27 cellular contexts compared by ENCODE assay signal in the genomic region with DNA sequence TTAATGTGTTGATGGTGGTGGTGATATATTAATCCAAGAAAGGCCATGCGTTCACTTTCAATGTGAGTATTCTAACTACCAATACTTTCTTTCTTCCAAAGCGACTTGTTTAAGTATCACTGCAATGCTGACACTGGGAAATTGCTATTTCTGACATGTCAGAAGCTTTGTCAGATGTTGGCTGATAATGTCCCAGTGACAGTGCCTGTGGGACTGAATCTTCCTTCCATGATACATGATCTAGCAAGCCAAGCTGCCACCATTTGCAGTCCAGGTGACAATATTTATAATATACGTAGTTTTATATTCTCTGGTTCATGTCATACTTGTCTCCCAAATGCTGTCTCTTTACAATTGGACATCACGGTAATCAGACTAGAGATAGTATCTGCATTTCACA. TPM values are rescaled to one million over a fixed set of nuclear protein-coding genes. Genes with fewer than 3 reads are reported as not detected.
A peak's percentile ranks its signal among the peaks of the same experiment; 100 is the strongest.
DNase-seq lines count a peak whose midpoint lies in the region; ATAC-seq, FAIRE-seq and TF ChIP-seq lines count a peak whose summit lies in the region.
"Had no signal": no experiment of that assay in that cellular context is flagged by ENCODE, and none has a peak within 500 bp of the region (broad histone marks: within the 10 kb centered on the region; RNA-seq: fewer than 3 reads in every experiment).

No MANE protein-coding gene starts in this region.

- WGBS in A549 (ENCODE audit: missing lambda C conversion rate): 92% methylated on average over 4 of the region's 4 CpGs
- no CpG with 5 or more reads among the region's 4 CpGs for WGBS in trophoblast cell (ENCODE audit: extremely low coverage, insufficient coverage, insufficient read length)

- no peak overlapping the region for H3K23ac ChIP-seq in trophoblast cell (ENCODE audit: low read length)

- H3K9ac ChIP-seq in neural cell (ENCODE audit: low read length) (no peak overlapping the region), trophoblast cell (ENCODE audit: low read length) (no peak overlapping the region)
- H3K9ac ChIP-seq: BLaER1 had no signal

- no peak overlapping the region for H4K91ac ChIP-seq in trophoblast cell (ENCODE audit: low read depth, low read length)

- no peak for TF ChIP-seq CTCF in A549 (IDR thresholded peaks at IDR 0.05)
- no peak for TF ChIP-seq CTCF in neural cell (IDR thresholded peaks at IDR 0.05; ENCODE audit: poor library complexity, severe bottlenecking)
- no peak for TF ChIP-seq CTCF in foreskin keratinocyte (conservative IDR thresholded peaks at IDR 0.05)

- no peak overlapping the region for H2BK120ac ChIP-seq in trophoblast cell (ENCODE audit: insufficient read depth, low read length, poor library complexity)

- no peaks in the 10 kb centered on the region for H3K9me2 ChIP-seq in neural cell (ENCODE audit: insufficient read depth, low read length)

- no peak overlapping the region for H2BK12ac ChIP-seq in trophoblast cell (ENCODE audit: low read length)

- ATAC-seq in A549: no peak
- ATAC-seq in GM18517 (IDR thresholded peaks at IDR 0.05; ENCODE audit: unreplicated experiment): no peak
- ATAC-seq in foreskin keratinocyte: no peak
- ATAC-seq: GM12878 had no signal

- no peak for TF ChIP-seq POLR2A in A549 (IDR thresholded peaks at IDR 0.05; ENCODE audit: low read length)

- peak; percentile 46 for FAIRE-seq in A549 (lab: Jason Lieb, UNC)
- FAIRE-seq: GM12878, GM12892, GM18507, GM19239 had no signal

- no peak overlapping the region for H2BK5ac ChIP-seq in trophoblast cell (ENCODE audit: low read depth, low read length, poor library complexity)

- no peaks in the 10 kb centered on the region for H3K9me3 ChIP-seq in A549
- H3K9me3 ChIP-seq in neural cell (ENCODE audit: low read length): no peaks in the 10 kb centered on the region
- no peaks in the 10 kb centered on the region for H3K9me3 ChIP-seq in trophoblast cell (ENCODE audit: insufficient read depth, low read depth, low read length)
- H3K9me3 ChIP-seq: BE2C, BLaER1 had no signal

- H3K4me3 ChIP-seq in A549 (no peak overlapping the region), neural cell (ENCODE audit: low read length) (no peak overlapping the region), trophoblast cell (ENCODE audit: low read depth, low read length) (no peak overlapping the region)
- H3K4me3 ChIP-seq: BLaER1, GM12878 had no signal

- H3K4ac ChIP-seq in trophoblast cell (ENCODE audit: low read depth, low read length): no peak overlapping the region

- H3K14ac ChIP-seq in trophoblast cell (ENCODE audit: low read length): no peak overlapping the region

- H3K36me3 Mint-ChIP-seq in activated T-helper 1 cell treated with anti-CD3 and anti-CD28 coated beads, Interleukin-12 subunit alpha, Interleukin-12 subunit beta, Interleukin-2, Interleukin-4 antibody, amounts not matched to agents 30 ng/mL and 10 ng/mL and 1 ng/mL, durations not matched to agents 14 hours and 24 hours and 36 hours (ENCODE audit: low read depth): peaks cover 29% of the 10 kb centered on the region

- H3K9me3 Mint-ChIP-seq in activated T-helper 1 cell treated with anti-CD3 and anti-CD28 coated beads, Interleukin-12 subunit alpha, Interleukin-12 subunit beta, Interleukin-2, Interleukin-4 antibody, amounts not matched to agents 30 ng/mL and 10 ng/mL and 1 ng/mL, durations not matched to agents 14 hours and 24 hours and 36 hours: no peaks in the 10 kb centered on the region
- H3K9me3 Mint-ChIP-seq: CD14-positive monocyte; CD4-positive, CD25-positive, alpha-beta regulatory T cell; CD8-positive, alpha-beta memory T cell had no signal

- CTCF ChIA-PET in A549 (lab: Yijun Ruan, JAX): interaction anchor here (0.6 to 1.4 kb wide), 3 partner anchors 10 to 1036 kb away, joined by 3 to 4 read pairs (median 3); no protein-coding TSS in a partner anchor

- H3K79me1 ChIP-seq in trophoblast cell (ENCODE audit: low read length): no peaks in the 10 kb centered on the region

- H3K27me3 ChIP-seq in neural cell (ENCODE audit: insufficient read depth, low read depth, low read length) (no peaks in the 10 kb centered on the region), trophoblast cell (ENCODE audit: insufficient read depth, low read length) (no peaks in the 10 kb centered on the region), foreskin keratinocyte (no peaks in the 10 kb centered on the region)
- H3K27me3 ChIP-seq: BE2C, BLaER1 had no signal

- H3K27ac ChIP-seq in A549 (no peak overlapping the region), neural cell (ENCODE audit: low read length) (no peak overlapping the region), trophoblast cell (ENCODE audit: low read depth, low read length) (no peak overlapping the region), foreskin keratinocyte (no peak overlapping the region)
- H3K27ac ChIP-seq: 22Rv1, BLaER1 had no signal

- H3K79me2 ChIP-seq in neural cell (replicated peaks; ENCODE audit: insufficient read depth, low read length): no peaks in the 10 kb centered on the region
- no peaks in the 10 kb centered on the region for H3K79me2 ChIP-seq in trophoblast cell (ENCODE audit: control insufficient read depth, insufficient read depth, low read length, poor library complexity)

- H4K20me1 ChIP-seq in neural cell (ENCODE audit: insufficient read depth): no peaks in the 10 kb centered on the region
- H4K20me1 ChIP-seq: BLaER1 had no signal

- H2AFZ ChIP-seq in neural cell (ENCODE audit: low read depth, low read length): no peak overlapping the region
- no peak overlapping the region for H2AFZ ChIP-seq in trophoblast cell (ENCODE audit: insufficient read depth, low read length, poor library complexity)

- H3K4me2 ChIP-seq in A549 (no peak overlapping the region), neural cell (ENCODE audit: low read length) (no peak overlapping the region), trophoblast cell (ENCODE audit: low read length) (no peak overlapping the region)
- H3K4me2 ChIP-seq: BLaER1 had no signal

- no peak overlapping the region for H3K27ac Mint-ChIP-seq in activated T-helper 1 cell treated with anti-CD3 and anti-CD28 coated beads, Interleukin-12 subunit alpha, Interleukin-12 subunit beta, Interleukin-2, Interleukin-4 antibody, amounts not matched to agents 30 ng/mL and 10 ng/mL and 1 ng/mL, durations not matched to agents 14 hours and 24 hours and 36 hours
- H3K27ac Mint-ChIP-seq: CD4-positive, alpha-beta memory T cell; CD4-positive, CD25-positive, alpha-beta regulatory T cell; CD8-positive, alpha-beta memory T cell had no signal

- H3K4me1 ChIP-seq in A549: peaks cover 6% of the 10 kb centered on the region; the same call in 2 of the 3 replicates
- H3K4me1 ChIP-seq in trophoblast cell (ENCODE audit: control insufficient read depth in 1 of 2, insufficient read depth in 2 of 2, low read length in 2 of 2): no peaks in the 10 kb centered on the region
- H3K4me1 ChIP-seq in foreskin keratinocyte: no peaks in the 10 kb centered on the region
- H3K4me1 ChIP-seq: BE2C, BLaER1 had no signal

- H3F3A ChIP-seq in neural cell (ENCODE audit: insufficient read depth, low read length, poor library complexity, severe bottlenecking): no peaks in the 10 kb centered on the region

- DNase-seq in A549 (ENCODE audit: low read depth in 1 of 2, low spot score in 1 of 2) (no peak), trophoblast cell (peak; percentile 36 to 66), foreskin keratinocyte (no peak)
- DNase-seq in activated T-helper 1 cell treated with anti-CD3 and anti-CD28 coated beads, Interleukin-12 subunit alpha, Interleukin-12 subunit beta, Interleukin-2, Interleukin-4 antibody, amounts not matched to agents 30 ng/mL and 10 ng/mL and 1 ng/mL, durations not matched to agents 14 hours and 24 hours and 36 hours (ENCODE audit: low spot score): no peak
- DNase-seq: ACHN; BE2C; C1 segment of cervical spinal cord; CD4-positive, alpha-beta memory T cell; CD4-positive, CD25-positive, alpha-beta regulatory T cell; CD8-positive, alpha-beta memory T cell; COR-L47; DMS 273 treated with DMSO at 0.1 percent for 48 hours; DMS153; DMS53; DMS79; DND-41; EL; GDM1 had no signal

- H3K4me3 Mint-ChIP-seq in activated T-helper 1 cell treated with anti-CD3 and anti-CD28 coated beads, Interleukin-12 subunit alpha, Interleukin-12 subunit beta, Interleukin-2, Interleukin-4 antibody, amounts not matched to agents 30 ng/mL and 10 ng/mL and 1 ng/mL, durations not matched to agents 14 hours and 24 hours and 36 hours: no peak overlapping the region
- H3K4me3 Mint-ChIP-seq: CD14-positive monocyte; CD4-positive, alpha-beta memory T cell; CD4-positive, CD25-positive, alpha-beta regulatory T cell; CD8-positive, alpha-beta memory T cell had no signal

- H4K8ac ChIP-seq in trophoblast cell (ENCODE audit: low read depth, low read length): no peak overlapping the region

- TF ChIP-seq EP300 in A549 (IDR thresholded peaks at IDR 0.05) (no peak), neural cell (conservative IDR thresholded peaks at IDR 0.05; ENCODE audit: poor library complexity, severe bottlenecking) (peak; percentile 26)

- H2AK5ac ChIP-seq in trophoblast cell (ENCODE audit: low read length): no peak overlapping the region

- H3K4me1 Mint-ChIP-seq in activated T-helper 1 cell treated with anti-CD3 and anti-CD28 coated beads, Interleukin-12 subunit alpha, Interleukin-12 subunit beta, Interleukin-2, Interleukin-4 antibody, amounts not matched to agents 30 ng/mL and 10 ng/mL and 1 ng/mL, durations not matched to agents 14 hours and 24 hours and 36 hours (ENCODE audit: low read depth): no peaks in the 10 kb centered on the region
- H3K4me1 Mint-ChIP-seq: CD14-positive monocyte; CD4-positive, alpha-beta memory T cell; CD8-positive, alpha-beta memory T cell had no signal

- POLR2A ChIA-PET in A549 (lab: Yijun Ruan, JAX): no interaction called here

- H3K18ac ChIP-seq in trophoblast cell (ENCODE audit: low read length): no peak overlapping the region

- no peaks in the 10 kb centered on the region for H3K27me3 Mint-ChIP-seq in activated T-helper 1 cell treated with anti-CD3 and anti-CD28 coated beads, Interleukin-12 subunit alpha, Interleukin-12 subunit beta, Interleukin-2, Interleukin-4 antibody, amounts not matched to agents 30 ng/mL and 10 ng/mL and 1 ng/mL, durations not matched to agents 14 hours and 24 hours and 36 hours (ENCODE audit: insufficient read depth)
- H3K27me3 Mint-ChIP-seq: CD4-positive, alpha-beta memory T cell; CD4-positive, CD25-positive, alpha-beta regulatory T cell; CD8-positive, alpha-beta memory T cell had no signal

- TF ChIP-seq RAD21 in A549 (conservative IDR thresholded peaks at IDR 0.05 in 1 of 2, IDR thresholded peaks at IDR 0.05 in 1 of 2) (no peak), neural cell (conservative IDR thresholded peaks at IDR 0.05) (no peak)

- H3K36me3 ChIP-seq in neural cell (ENCODE audit: insufficient read depth, low read length): no peaks in the 10 kb centered on the region
- H3K36me3 ChIP-seq in trophoblast cell (ENCODE audit: control insufficient read depth in 1 of 2, insufficient read depth in 2 of 2, low read length in 2 of 2): peaks cover 20 to 32% of the 10 kb centered on the region in 2 experiments

- intact Hi-C loops in activated T-helper 1 cell treated with anti-CD3 and anti-CD28 coated beads, Interleukin-12 subunit alpha, Interleukin-12 subunit beta, Interleukin-2, Interleukin-4 antibody, amounts not matched to agents 30 ng/mL and 10 ng/mL and 1 ng/mL, durations not matched to agents 14 hours and 24 hours and 36 hours (cut with micrococcal nuclease): no loop called here

- H4K12ac ChIP-seq in trophoblast cell (ENCODE audit: low read depth, low read length): no peak overlapping the region

RNA-seq across cellular contexts. Expression of a gene that starts 57.1 kb away (rescaled TPM):
- 61.1 and 68.7 TPM in 2 replicates for polyA plus RNA-seq in A549 (2011; rRNA removed)
- 26.6 and 29.2 TPM in 2 replicates for polyA plus RNA-seq in A549 (2012; cell fraction: cytosol; rRNA removed)
- 80.4 and 119 TPM in 2 replicates for polyA plus RNA-seq in A549 (2012; cell fraction: nucleus; rRNA removed)
- 30.6 to 34.3 TPM (median 33.8 TPM) in 3 replicates for polyA plus RNA-seq in A549 (2017; fragmentation: RNase III; extraction: RNeasy Plus Mini Kit Qiagen cat#74134 plus additional on column Dnase treatment)
- 53.5 and 53.8 TPM in 2 replicates for polyA minus RNA-seq in A549 (2011; rRNA and poly(A)+ RNA removed)
- 16.2 and 23.2 TPM in 2 replicates for polyA plus RNA-seq in neural cell
- polyA minus RNA-seq in neural cell: 22.6 TPM in 2 replicates
- 48.3 and 49.9 TPM in 2 replicates for polyA plus RNA-seq in trophoblast cell (2013)
- 122 and 126 TPM in 2 replicates for total RNA-seq in activated T-helper 1 cell treated with anti-CD3 and anti-CD28 coated beads, Interleukin-12 subunit alpha, Interleukin-12 subunit beta, Interleukin-2, Interleukin-4 antibody, amounts not matched to agents 30 ng/mL and 10 ng/mL and 1 ng/mL, durations not matched to agents 14 hours and 24 hours and 36 hours
- 37.0 and 42.8 TPM in 2 replicates for total RNA-seq in foreskin keratinocyte
- polyA plus RNA-seq in foreskin keratinocyte: 17.5 and 20.2 TPM in 2 replicates

RNA-seq across cellular contexts. Expression of a gene that starts 57.4 kb away (rescaled TPM):
- 43.0 and 83.3 TPM in 2 replicates for polyA plus RNA-seq in A549 (2011; rRNA removed)
- polyA plus RNA-seq in A549 (2012; cell fraction: cytosol; rRNA removed): 17.7 and 24.0 TPM in 2 replicates
- 21.8 and 27.1 TPM in 2 replicates for polyA plus RNA-seq in A549 (2012; cell fraction: nucleus; rRNA removed)
- 72.2 to 75.3 TPM (median 72.8 TPM) in 3 replicates for polyA plus RNA-seq in A549 (2017; fragmentation: RNase III; extraction: RNeasy Plus Mini Kit Qiagen cat#74134 plus additional on column Dnase treatment)
- 20.0 and 20.8 TPM in 2 replicates for polyA minus RNA-seq in A549 (2011; rRNA and poly(A)+ RNA removed)
- polyA plus RNA-seq in neural cell: 174 and 194 TPM in 2 replicates
- polyA minus RNA-seq in neural cell: 118 and 138 TPM in 2 replicates
- 90.0 and 93.1 TPM in 2 replicates for polyA plus RNA-seq in trophoblast cell (2013)
- total RNA-seq in activated T-helper 1 cell treated with anti-CD3 and anti-CD28 coated beads, Interleukin-12 subunit alpha, Interleukin-12 subunit beta, Interleukin-2, Interleukin-4 antibody, amounts not matched to agents 30 ng/mL and 10 ng/mL and 1 ng/mL, durations not matched to agents 14 hours and 24 hours and 36 hours: 101 and 103 TPM in 2 replicates
- 48.8 and 62.1 TPM in 2 replicates for total RNA-seq in foreskin keratinocyte
- polyA plus RNA-seq in foreskin keratinocyte: 25.2 and 36.8 TPM in 2 replicates

Comparison
In these comparisons a context has a peak if more than half of its experiments do, and no peak if none do; other contexts are left out.
1. DNase-seq: peak in trophoblast cell (2 of 2); none in A549 (0 of 2), activated T-helper 1 cell treated with anti-CD3 and anti-CD28 coated beads, Interleukin-12 subunit alpha, Interleukin-12 subunit beta, Interleukin-2, Interleukin-4 antibody, amounts not matched to agents 30 ng/mL and 10 ng/mL and 1 ng/mL, durations not matched to agents 14 hours and 24 hours and 36 hours (single experiment) and foreskin keratinocyte (0 of 2).